In the genomic region with DNA sequence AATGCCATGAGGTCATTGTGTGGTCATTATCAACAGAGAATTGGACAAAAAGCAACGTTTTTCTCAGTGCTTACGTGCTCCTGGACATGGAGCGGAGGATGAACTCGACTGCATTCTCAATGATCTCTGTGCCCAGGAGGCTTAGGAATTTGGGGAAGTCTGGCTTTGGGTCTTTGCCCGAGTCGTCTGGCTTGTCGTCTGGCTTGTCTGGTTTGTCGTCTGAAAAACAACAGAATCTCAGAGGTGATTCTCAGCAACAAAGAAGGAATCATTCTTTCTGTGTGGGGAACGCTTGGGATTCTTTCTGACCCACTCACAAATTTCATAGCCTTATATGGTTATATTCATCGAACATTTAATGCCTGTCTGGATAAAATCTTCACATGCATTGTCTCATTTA, we compare ENCODE assay signal across 17 cellular contexts. TPM values are rescaled to one million over a fixed set of nuclear protein-coding genes. Genes with fewer than 3 reads are reported as not detected.
DNase-seq lines count a peak whose midpoint lies in the region; ATAC-seq, FAIRE-seq and TF ChIP-seq lines count a peak whose summit lies in the region.
"Had no signal": no experiment of that assay in that cellular context is flagged by ENCODE, and none has a peak within 500 bp of the region (broad histone marks: within the 10 kb centered on the region; RNA-seq: fewer than 3 reads in every experiment).

No MANE protein-coding gene starts in this region.

- no peaks in the 10 kb centered on the region for H4K20me1 ChIP-seq in astrocyte (ENCODE audit: insufficient read depth, low read length)

- no peaks in the 10 kb centered on the region for H3K9me3 ChIP-seq in astrocyte (ENCODE audit: insufficient read depth, low read depth, low read length)
- H3K9me3 ChIP-seq in thyroid gland: no peaks in the 10 kb centered on the region
- H3K9me3 ChIP-seq in SJCRH30 (replicated peaks): no peaks in the 10 kb centered on the region
- H3K9me3 ChIP-seq in upper lobe of right lung: no peaks in the 10 kb centered on the region
- H3K9me3 ChIP-seq: heart right ventricle had no signal

- H3K4me1 ChIP-seq in astrocyte (ENCODE audit: insufficient read depth, low read length): peaks cover 64% of the 10 kb centered on the region
- peaks cover 7 to 22% of the 10 kb centered on the region in 2 donors for H3K4me1 ChIP-seq in thyroid gland
- peaks cover 7% of the 10 kb centered on the region; the same call in 1 of the 2 replicates for H3K4me1 ChIP-seq in SJCRH30
- H3K4me1 ChIP-seq in upper lobe of right lung: no peaks in the 10 kb centered on the region

- no peak overlapping the region for H3K4me3 Mint-ChIP-seq in astrocyte (ENCODE audit: unreplicated experiment)

- H3K27me3 Mint-ChIP-seq in astrocyte (ENCODE audit: low read depth, unreplicated experiment): no peaks in the 10 kb centered on the region

- intact Hi-C loops in thyroid gland (cut with DNase I) (no loop called here), upper lobe of right lung (cut with DNase I) (no loop called here)

- peaks cover 4% of the 10 kb centered on the region for H3K9me3 Mint-ChIP-seq in astrocyte (ENCODE audit: unreplicated experiment)

- peaks cover 40% of the 10 kb centered on the region for H3K4me1 Mint-ChIP-seq in astrocyte (ENCODE audit: low read depth, unreplicated experiment)

- FAIRE-seq in astrocyte (lab: Jason Lieb, UNC): peak; percentile 68
- FAIRE-seq: keratinocyte had no signal

- H3K36me3 ChIP-seq in astrocyte (ENCODE audit: insufficient read depth, low read length) (peaks cover 8% of the 10 kb centered on the region), thyroid gland (no peaks in the 10 kb centered on the region), SJCRH30 (no peaks in the 10 kb centered on the region), upper lobe of right lung (no peaks in the 10 kb centered on the region)

- no peak overlapping the region for H3K4me3 ChIP-seq in astrocyte (ENCODE audit: insufficient read depth, low read depth, low read length)
- H3K4me3 ChIP-seq in thyroid gland (replicated peaks in 1 of 3): no peak overlapping the region
- H3K4me3 ChIP-seq in SJCRH30: no peak overlapping the region
- H3K4me3 ChIP-seq in upper lobe of right lung: no peak overlapping the region
- H3K4me3 ChIP-seq: heart right ventricle had no signal

- H3K27ac Mint-ChIP-seq in astrocyte (ENCODE audit: unreplicated experiment): peak overlapping the region; percentile 98

- H3K9ac ChIP-seq in astrocyte (ENCODE audit: low read length): peak overlapping the region; percentile 73

- TF ChIP-seq CTCF in astrocyte (IDR thresholded peaks at IDR 0.05; ENCODE audit: insufficient read depth, low read depth, low read length) (no peak), thyroid gland (IDR thresholded peaks at IDR 0.05) (no peak), upper lobe of right lung (IDR thresholded peaks at IDR 0.05) (no peak)

- H2AFZ ChIP-seq in astrocyte (ENCODE audit: low read depth, low read length): peak overlapping the region; percentile 64

- TF ChIP-seq POLR2A in thyroid gland (IDR thresholded peaks at IDR 0.05): no peak

- H3K27ac ChIP-seq in astrocyte (ENCODE audit: low read depth, low read length) (peak overlapping the region; percentile 93), thyroid gland (peak overlapping the region; percentile 39 to 62 (median 47)), SJCRH30 (no peak overlapping the region), upper lobe of right lung (no peak overlapping the region)
- H3K27ac ChIP-seq: C4-2B, heart right ventricle, VCaP had no signal

- peaks cover 6% of the 10 kb centered on the region for H3K36me3 Mint-ChIP-seq in astrocyte (ENCODE audit: low read depth, unreplicated experiment)

- WGBS in thyroid gland, 2 donors: 36 to 37% methylated on average over 10 of the region's 10 CpGs

- H3K27me3 ChIP-seq in astrocyte (ENCODE audit: insufficient read depth, low read length) (no peaks in the 10 kb centered on the region), thyroid gland (no peaks in the 10 kb centered on the region), SJCRH30 (0 out of 2 replicates have a peak, but pooled peaks cover 3% of the 10 kb centered on the region), upper lobe of right lung (no peaks in the 10 kb centered on the region)
- H3K27me3 ChIP-seq: heart right ventricle had no signal

- peaks cover 7% of the 10 kb centered on the region for H3K79me2 ChIP-seq in astrocyte (ENCODE audit: insufficient read depth, low read length)

- DNase-seq in H4 (ENCODE audit: low spot score) (peak; percentile 17), astrocyte (ENCODE audit: low read depth) (peak; percentile 92), iris pigment epithelial cell (ENCODE audit: low read depth) (peak; percentile 80), thyroid gland (peak; percentile 48 to 76), SJCRH30 (no peak), upper lobe of right lung (no peak)
- no peak for DNase-seq in activated CD4-positive, alpha-beta T cell treated with anti-CD3 and anti-CD28 coated beads, Interleukin-2, amount 50 U/mL, for 4 hours
- DNase-seq: DMS79; heart right ventricle; midbrain; NCI-H2107; stimulated activated CD4-positive, alpha-beta T cell treated with anti-CD3 and anti-CD28 coated beads, Interleukin-4, amount 100 ng/mL, for 1 hour had no signal

- peak overlapping the region; percentile 60 for H3K4me2 ChIP-seq in astrocyte (ENCODE audit: low read length)

- ATAC-seq in upper lobe of right lung: no peak
- ATAC-seq: esophagus mucosa, heart right ventricle had no signal

RNA-seq across cellular contexts. Expression of a gene that starts 4.8 kb away (rescaled TPM):
- 1.0 and 5.2 TPM in 2 replicates for total RNA-seq in H4 (2014; rRNA removed; shearing (Covaris generic))
- total RNA-seq in astrocyte: 22.6 and 32.3 TPM in 2 replicates
- total RNA-seq in thyroid gland: not detected
- total RNA-seq in SJCRH30 (2014; rRNA removed; shearing (Covaris generic)): 0.35 and 0.38 TPM in 2 replicates
- total RNA-seq in upper lobe of right lung: not detected
- total RNA-seq: dermis microvascular lymphatic vessel endothelial cell had no signal

RNA-seq across cellular contexts. Expression of a gene that starts 23.0 kb away (rescaled TPM):
- total RNA-seq in H4 (2014; rRNA removed; shearing (Covaris generic)): not detected in 2 replicates
- total RNA-seq in astrocyte (0.59 and 0.82 TPM in 2 replicates), thyroid gland (not detected), upper lobe of right lung (186 TPM)
- not detected in 2 replicates for total RNA-seq in SJCRH30 (2014; rRNA removed; shearing (Covaris generic))
- total RNA-seq: dermis microvascular lymphatic vessel endothelial cell, esophagus mucosa, heart right ventricle had no signal

Comparison
In these comparisons a context has a peak if more than half of its experiments do, and no peak if none do; other contexts are left out.
1. DNase-seq: peak in H4 (single experiment), astrocyte (single experiment), iris pigment epithelial cell (single experiment) and thyroid gland (2 of 2); none in activated CD4-positive, alpha-beta T cell treated with anti-CD3 and anti-CD28 coated beads, Interleukin-2, amount 50 U/mL, for 4 hours (0 of 2), SJCRH30 (0 of 2) and upper lobe of right lung (single experiment).
2. H3K27ac ChIP-seq: peak in astrocyte (single experiment) and thyroid gland (3 of 3); none in SJCRH30 (single experiment) and upper lobe of right lung (single experiment).
3. RNA of a gene that starts 23.0 kb away (total RNA-seq): 186 TPM in upper lobe of right lung (single experiment); 0.59 to 0.82 TPM in astrocyte, not detected in H4, not detected in thyroid gland and not detected in SJCRH30; every median in the first group is over 100 times any median in the second.